10 cellular contexts compared by ENCODE assay signal in genomic region chr17:65531508-65532431, GRCh38. TPM values are rescaled to one million over a fixed set of nuclear protein-coding genes. Genes with fewer than 3 reads are reported as not detected.
DNase-seq lines count a peak whose midpoint lies in the region; ATAC-seq and TF ChIP-seq lines count a peak whose summit lies in the region.
"Had no signal": no experiment of that assay in that cellular context is flagged by ENCODE, and none has a peak within 500 bp of the region (broad histone marks: within the 10 kb centered on the region; RNA-seq: fewer than 3 reads in every experiment).

No MANE protein-coding gene starts in this region.

- peaks cover 8 to 46% (median 23%) of the 10 kb centered on the region in 3 donors for H3K4me1 ChIP-seq in esophagus squamous epithelium
- peaks cover 0 to 5% of the 10 kb centered on the region in 2 donors for H3K4me1 ChIP-seq in naive thymus-derived CD4-positive, alpha-beta T cell (ENCODE audit: control insufficient read depth in 2 of 2, insufficient read depth in 2 of 2, low read length in 2 of 2)
- H3K4me1 ChIP-seq in CD8-positive, alpha-beta memory T cell (ENCODE audit: insufficient read depth, low read length), result no peaks in the 10 kb centered on the region

- no peaks in the 10 kb centered on the region for H3K9me3 Mint-ChIP-seq in naive thymus-derived CD4-positive, alpha-beta T cell
- H3K9me3 Mint-ChIP-seq in natural killer cell treated with Interleukin-12 subunit alpha and Interleukin-12 subunit beta and Interleukin-15 and Interleukin-18, amount 100 ng/mL, for 72 hours, result no peaks in the 10 kb centered on the region
- H3K9me3 Mint-ChIP-seq in CD8-positive, alpha-beta memory T cell, result no peaks in the 10 kb centered on the region
- H3K9me3 Mint-ChIP-seq: IgD-negative memory B cell had no signal

- no peaks in the 10 kb centered on the region for H3K9me3 ChIP-seq in esophagus squamous epithelium
- no peaks in the 10 kb centered on the region for H3K9me3 ChIP-seq in naive thymus-derived CD4-positive, alpha-beta T cell (ENCODE audit: control insufficient read depth in 2 of 3, low read length in 3 of 3)
- H3K9me3 ChIP-seq in CD8-positive, alpha-beta memory T cell (ENCODE audit: low read length), result no peaks in the 10 kb centered on the region

- DNase-seq in AG09319 (ENCODE audit: extremely low read depth, low read depth) (peak; percentile 59), NCI-H1092 treated with DMSO at 0.1 percent for 48 hours (lab: John Stamatoyannopoulos, UW) (peak; percentile 31), esophagus squamous epithelium (lab: John Stamatoyannopoulos, UW) (no peak), A172 (ENCODE audit: low spot score) (no peak)
- peak in 2 of 9 donors; percentile 17 to 23 for DNase-seq in naive thymus-derived CD4-positive, alpha-beta T cell
- DNase-seq in natural killer cell treated with Interleukin-12 subunit alpha and Interleukin-12 subunit beta and Interleukin-15 and Interleukin-18, amount 100 ng/mL, for 72 hours (ENCODE audit: low spot score), result no peak
- DNase-seq in CD8-positive, alpha-beta memory T cell, result no peak
- DNase-seq: activated CD8-positive, alpha-beta memory T cell treated with anti-CD3 and anti-CD28 coated beads for 24 hours had no signal

- H3K4me3 ChIP-seq in esophagus squamous epithelium, result no peak overlapping the region
- no peak overlapping the region for H3K4me3 ChIP-seq in naive thymus-derived CD4-positive, alpha-beta T cell (ENCODE audit: low read length)
- H3K4me3 ChIP-seq in CD8-positive, alpha-beta memory T cell (ENCODE audit: low read length), result no peak overlapping the region

- H3K4me3 Mint-ChIP-seq in naive thymus-derived CD4-positive, alpha-beta T cell, result peak overlapping the region in 2 of 10 donors; percentile 20 to 39
- H3K4me3 Mint-ChIP-seq in natural killer cell treated with Interleukin-12 subunit alpha and Interleukin-12 subunit beta and Interleukin-15 and Interleukin-18, amount 100 ng/mL, for 72 hours, result no peak overlapping the region
- no peak overlapping the region for H3K4me3 Mint-ChIP-seq in CD8-positive, alpha-beta memory T cell

- H3K4me1 Mint-ChIP-seq in naive thymus-derived CD4-positive, alpha-beta T cell, result peaks cover 4 to 46% (median 28%) of the 10 kb centered on the region in 7 donors
- no peaks in the 10 kb centered on the region for H3K4me1 Mint-ChIP-seq in natural killer cell treated with Interleukin-12 subunit alpha and Interleukin-12 subunit beta and Interleukin-15 and Interleukin-18, amount 100 ng/mL, for 72 hours (ENCODE audit: low read depth in 2 of 2)
- peaks cover 0 to 8% (median 1%) of the 10 kb centered on the region in 3 donors for H3K4me1 Mint-ChIP-seq in CD8-positive, alpha-beta memory T cell

- POLR2A ChIA-PET in naive thymus-derived CD4-positive, alpha-beta T cell (lab: Charles Lee), result no interaction called here
- POLR2A ChIA-PET in CD8-positive, alpha-beta memory T cell (lab: Charles Lee), result no interaction called here

- no peaks in the 10 kb centered on the region for H3K27me3 ChIP-seq in esophagus squamous epithelium
- no peaks in the 10 kb centered on the region for H3K27me3 ChIP-seq in naive thymus-derived CD4-positive, alpha-beta T cell (ENCODE audit: control insufficient read depth in 2 of 2, insufficient read depth in 2 of 2, low read length in 2 of 2)
- no peaks in the 10 kb centered on the region for H3K27me3 ChIP-seq in CD8-positive, alpha-beta memory T cell (ENCODE audit: insufficient read depth, low read length, poor library complexity, severe bottlenecking)

- WGBS in esophagus squamous epithelium, 2 donors, result 43 to 45% methylated on average over 14 of the region's 15 CpGs

- intact Hi-C loops in esophagus squamous epithelium (cut with DNase I), result no loop called here
- intact Hi-C loops in naive thymus-derived CD4-positive, alpha-beta T cell (cut with micrococcal nuclease), result no loop called here

- ATAC-seq in naive thymus-derived CD4-positive, alpha-beta T cell, result peak; percentile 36
- ATAC-seq in GM21360 (IDR thresholded peaks at IDR 0.05; ENCODE audit: unreplicated experiment), result no peak
- no peak for ATAC-seq in natural killer cell treated with Interleukin-12 subunit alpha and Interleukin-12 subunit beta and Interleukin-15 and Interleukin-18, amount 100 ng/mL, for 72 hours

- peaks cover 4 to 52% (median 29%) of the 10 kb centered on the region in 5 donors for H3K36me3 Mint-ChIP-seq in naive thymus-derived CD4-positive, alpha-beta T cell
- H3K36me3 Mint-ChIP-seq in natural killer cell treated with Interleukin-12 subunit alpha and Interleukin-12 subunit beta and Interleukin-15 and Interleukin-18, amount 100 ng/mL, for 72 hours, result no peaks in the 10 kb centered on the region
- H3K36me3 Mint-ChIP-seq in CD8-positive, alpha-beta memory T cell, result peaks cover 8 to 69% (median 9%) of the 10 kb centered on the region in 3 donors

- TF ChIP-seq POLR2A in esophagus squamous epithelium (IDR thresholded peaks at IDR 0.05), result no peak

- H3K27ac Mint-ChIP-seq in naive thymus-derived CD4-positive, alpha-beta T cell, result peak overlapping the region in 8 of 9 donors; percentile 80 to 92 (median 84)
- H3K27ac Mint-ChIP-seq in natural killer cell treated with Interleukin-12 subunit alpha and Interleukin-12 subunit beta and Interleukin-15 and Interleukin-18, amount 100 ng/mL, for 72 hours, result no peak overlapping the region
- peak overlapping the region in 4 of 8 donors; percentile 43 to 85 (median 81) for H3K27ac Mint-ChIP-seq in CD8-positive, alpha-beta memory T cell
- H3K27ac Mint-ChIP-seq: IgD-negative memory B cell had no signal

- peak overlapping the region; percentile 25 to 78 (median 54) for H3K27ac ChIP-seq in esophagus squamous epithelium
- H3K27ac ChIP-seq in naive thymus-derived CD4-positive, alpha-beta T cell (ENCODE audit: low read depth, low read length), result peak overlapping the region; percentile 40
- no peak overlapping the region for H3K27ac ChIP-seq in CD8-positive, alpha-beta memory T cell (ENCODE audit: low read depth, low read length)

- peak; percentile 18 for TF ChIP-seq CTCF in AG09319 (IDR thresholded peaks at IDR 0.05; ENCODE audit: low read depth, low read length)
- TF ChIP-seq CTCF in esophagus squamous epithelium (IDR thresholded peaks at IDR 0.05), result peak in 4 of 6 experiments; percentile 21 to 29 (median 24)

- peaks cover 0 to 19% (median 0%) of the 10 kb centered on the region in 5 donors for H3K27me3 Mint-ChIP-seq in naive thymus-derived CD4-positive, alpha-beta T cell
- H3K27me3 Mint-ChIP-seq in natural killer cell treated with Interleukin-12 subunit alpha and Interleukin-12 subunit beta and Interleukin-15 and Interleukin-18, amount 100 ng/mL, for 72 hours, result no peaks in the 10 kb centered on the region
- H3K27me3 Mint-ChIP-seq in CD8-positive, alpha-beta memory T cell, result peaks cover 0 to 2% of the 10 kb centered on the region in 2 donors
- H3K27me3 Mint-ChIP-seq: IgD-negative memory B cell had no signal

- H3K36me3 ChIP-seq in esophagus squamous epithelium, result peaks cover 1 to 65% (median 3%) of the 10 kb centered on the region in 3 donors
- peaks cover 0 to 70% (median 7%) of the 10 kb centered on the region in 3 experiments for H3K36me3 ChIP-seq in naive thymus-derived CD4-positive, alpha-beta T cell (ENCODE audit: control insufficient read depth in 2 of 3, insufficient read depth in 3 of 3, low read length in 3 of 3)
- H3K36me3 ChIP-seq in CD8-positive, alpha-beta memory T cell (ENCODE audit: insufficient read depth, low read length), result peaks cover 16% of the 10 kb centered on the region

- CTCF ChIA-PET in naive thymus-derived CD4-positive, alpha-beta T cell (lab: Charles Lee), result interaction anchor here (0.6 kb wide), 1 partner anchor 9 kb away, joined by 3 read pairs; no protein-coding TSS in a partner anchor
- CTCF ChIA-PET in CD8-positive, alpha-beta memory T cell (lab: Charles Lee), result no interaction called here

RNA-seq across cellular contexts. Expression of gene AXIN2, which starts 29.7 kb away (rescaled TPM):
- total RNA-seq in esophagus squamous epithelium, result 10 to 100 TPM in 1 of 4 donors, 1 to 10 TPM in 2, under 1 TPM in 1; 0.83 to 10.9 (median 6.2) TPM
- total RNA-seq in naive thymus-derived CD4-positive, alpha-beta T cell, result 10 to 100 TPM in 4 of 5 experiments, 1 to 10 TPM in 1; 7.4 to 63.4 (median 39.5) TPM
- polyA plus RNA-seq in naive thymus-derived CD4-positive, alpha-beta T cell, result 10 to 100 TPM; 10.5 to 16.2 TPM
- total RNA-seq in A172 (2014; rRNA removed; shearing (Covaris generic)), result 0.77 and 1.2 TPM in 2 replicates
- under 1 TPM; 0.55 to 0.95 TPM for total RNA-seq in natural killer cell treated with Interleukin-12 subunit alpha and Interleukin-12 subunit beta and Interleukin-15 and Interleukin-18, amount 100 ng/mL, for 72 hours
- 1 to 10 TPM; 3.8 TPM for total RNA-seq in CD8-positive, alpha-beta memory T cell
- polyA plus RNA-seq in CD8-positive, alpha-beta memory T cell, result 3.6 TPM

Comparison
In these comparisons a context has a peak if more than half of its experiments do, and no peak if none do; other contexts are left out.
1. DNase-seq: peak in AG09319 (single experiment) and NCI-H1092 treated with DMSO at 0.1 percent for 48 hours (single experiment); none in esophagus squamous epithelium (single experiment), A172 (single experiment), natural killer cell treated with Interleukin-12 subunit alpha and Interleukin-12 subunit beta and Interleukin-15 and Interleukin-18, amount 100 ng/mL, for 72 hours (single experiment) and CD8-positive, alpha-beta memory T cell (0 of 5).
2. H3K27ac Mint-ChIP-seq: peak in naive thymus-derived CD4-positive, alpha-beta T cell (8 of 9); none in natural killer cell treated with Interleukin-12 subunit alpha and Interleukin-12 subunit beta and Interleukin-15 and Interleukin-18, amount 100 ng/mL, for 72 hours (0 of 2).